In the genomic region with DNA sequence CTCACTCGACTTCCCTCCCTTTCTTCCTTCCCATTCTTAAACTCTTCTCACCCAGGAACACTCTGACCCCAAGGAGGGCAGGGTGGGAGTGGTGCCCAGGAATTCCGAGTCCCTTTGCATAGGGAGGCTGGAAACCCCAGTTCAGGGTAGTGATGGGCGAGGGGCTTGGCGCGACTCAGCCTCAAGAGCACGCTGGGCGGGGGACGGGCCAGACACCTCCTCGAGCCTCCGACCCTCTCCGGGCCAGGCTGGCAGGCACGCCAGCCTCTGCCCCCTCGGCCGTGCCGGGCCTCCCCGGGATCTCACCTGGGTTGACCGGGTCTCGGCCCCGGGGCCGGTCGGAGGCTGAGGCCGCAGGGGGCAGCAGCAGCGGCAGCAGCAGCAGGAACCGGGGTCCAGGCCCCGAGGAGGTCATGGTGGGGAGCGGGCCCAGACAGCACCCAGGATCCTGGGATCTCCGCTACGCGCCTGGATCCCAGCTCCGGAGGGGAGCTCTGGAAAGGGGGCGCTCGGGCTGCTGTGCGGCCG, we compare ENCODE assay signal across 8 cellular contexts. TPM values are rescaled to one million over a fixed set of nuclear protein-coding genes. Genes with fewer than 3 reads are reported as not detected.
DNase-seq lines count a peak whose midpoint lies in the region; ATAC-seq and TF ChIP-seq lines count a peak whose summit lies in the region.

No MANE protein-coding gene starts in this region.

- peak overlapping the region; percentile 81 to 97 for H3K27ac ChIP-seq in coronary artery

- H3K27me3 ChIP-seq in MG63 = no peaks in the 10 kb centered on the region

- ATAC-seq in GM21576 (IDR thresholded peaks at IDR 0.05; ENCODE audit: unreplicated experiment) = peak; percentile 31

- H3K4me3 ChIP-seq in MG63 (peak overlapping the region; percentile 84), coronary artery (peak overlapping the region; percentile 93)

- TF ChIP-seq CTCF in coronary artery (IDR thresholded peaks at IDR 0.05) = no peak

- H3K4me1 ChIP-seq in ES-I3 (ENCODE audit: insufficient read depth, low read length) = 0 out of 2 replicates have a peak, but pooled peaks cover 2% of the 10 kb centered on the region

- DNase-seq in MG63 = no peak
- no peak for DNase-seq in coronary artery (ENCODE audit: low spot score)
- DNase-seq in myocyte (ENCODE audit: low read depth) = peak; percentile 25
- DNase-seq in mucosa of gallbladder (ENCODE audit: low spot score) = no peak
- DNase-seq in hepatic stellate cell (ENCODE audit: low spot score) = no peak
- no peak for DNase-seq in NCI-H2196 (lab: John Stamatoyannopoulos, UW; ENCODE audit: unreplicated experiment)

- H3K9me3 ChIP-seq in ES-I3 (ENCODE audit: control insufficient read depth, insufficient read depth, low read length) (no peaks in the 10 kb centered on the region), MG63 (no peaks in the 10 kb centered on the region)

- peak overlapping the region; percentile 80 for H3K9ac ChIP-seq in ES-I3 (ENCODE audit: low read depth, low read length)

- H3K36me3 ChIP-seq in ES-I3 (ENCODE audit: insufficient read depth, low read length) = no peaks in the 10 kb centered on the region
- H3K36me3 ChIP-seq in MG63 = peaks cover 8% of the 10 kb centered on the region

RNA-seq across cellular contexts. Expression of a gene that starts 0.5 kb away (rescaled TPM):
- 25.6 and 53.1 TPM in 2 replicates for total RNA-seq in MG63 (2014; rRNA removed; shearing (Covaris generic); ENCODE audit: low replicate concordance)
- total RNA-seq in myocyte (59.0 and 60.8 TPM in 2 replicates), mucosa of gallbladder (104 TPM)
- polyA plus RNA-seq in myocyte (2012) = 110 TPM

RNA-seq across cellular contexts. Expression of a gene that starts 1.0 kb away (rescaled TPM):
- 42.4 and 64.6 TPM in 2 replicates for total RNA-seq in MG63 (2014; rRNA removed; shearing (Covaris generic); ENCODE audit: low replicate concordance)
- total RNA-seq in myocyte = 103 and 116 TPM in 2 replicates
- polyA plus RNA-seq in myocyte (2012) = 109 TPM
- total RNA-seq in mucosa of gallbladder = 92.6 TPM

RNA-seq across cellular contexts. Expression of a gene that starts 16.1 kb away (rescaled TPM):
- not detected in 2 replicates for total RNA-seq in MG63 (2014; rRNA removed; shearing (Covaris generic); ENCODE audit: low replicate concordance)
- total RNA-seq in myocyte = not detected in 2 replicates
- not detected for polyA plus RNA-seq in myocyte (2012)
- 0.14 TPM for total RNA-seq in mucosa of gallbladder

RNA-seq across cellular contexts. Expression of a gene that starts 20.7 kb away (rescaled TPM):
- 0.54 and 4.1 TPM in 2 replicates for total RNA-seq in MG63 (2014; rRNA removed; shearing (Covaris generic); ENCODE audit: low replicate concordance)
- total RNA-seq in myocyte = 3.8 and 6.6 TPM in 2 replicates
- 7.6 TPM for polyA plus RNA-seq in myocyte (2012)
- total RNA-seq in mucosa of gallbladder = 46.4 TPM

RNA-seq across cellular contexts. Expression of a gene that starts 28.0 kb away (rescaled TPM):
- total RNA-seq in MG63 (2014; rRNA removed; shearing (Covaris generic); ENCODE audit: low replicate concordance) = 89.9 and 96.4 TPM in 2 replicates
- 314 and 333 TPM in 2 replicates for total RNA-seq in myocyte
- 515 TPM for polyA plus RNA-seq in myocyte (2012)
- 190 TPM for total RNA-seq in mucosa of gallbladder
